In genomic region chrX:1546601-1547275, GRCh38 we compare ENCODE assay signal across 1 cellular context.
TF ChIP-seq lines count a peak whose summit lies in the region.

No MANE protein-coding gene starts in this region.

TF ChIP-seq in GM23338, 12 proteins besides CTCF, POLR2A, EP300 and RAD21 (continued from another document):
- TF ChIP-seq JUNB (IDR thresholded peaks at IDR 0.05; ENCODE audit: unreplicated experiment) (no peak), NANOG (IDR thresholded peaks at IDR 0.05; ENCODE audit: borderline replicate concordance) (no peak), ZNF114 (CRISPR knock-in tag; IDR thresholded peaks at IDR 0.05) (no peak), EZH2phosphoT487 (IDR thresholded peaks at IDR 0.05; ENCODE audit: unreplicated experiment) (no peak), ZNF331 (CRISPR knock-in tag; IDR thresholded peaks at IDR 0.05; ENCODE audit: low read depth) (no peak), STAT1 (IDR thresholded peaks at IDR 0.05; ENCODE audit: unreplicated experiment) (no peak), REST (IDR thresholded peaks at IDR 0.05; ENCODE audit: unreplicated experiment) (no peak), POLR2AphosphoS5 (IDR thresholded peaks at IDR 0.05; ENCODE audit: low read depth) (no peak)
